ENCODE assay signal across 1 cellular context in the genomic region with DNA sequence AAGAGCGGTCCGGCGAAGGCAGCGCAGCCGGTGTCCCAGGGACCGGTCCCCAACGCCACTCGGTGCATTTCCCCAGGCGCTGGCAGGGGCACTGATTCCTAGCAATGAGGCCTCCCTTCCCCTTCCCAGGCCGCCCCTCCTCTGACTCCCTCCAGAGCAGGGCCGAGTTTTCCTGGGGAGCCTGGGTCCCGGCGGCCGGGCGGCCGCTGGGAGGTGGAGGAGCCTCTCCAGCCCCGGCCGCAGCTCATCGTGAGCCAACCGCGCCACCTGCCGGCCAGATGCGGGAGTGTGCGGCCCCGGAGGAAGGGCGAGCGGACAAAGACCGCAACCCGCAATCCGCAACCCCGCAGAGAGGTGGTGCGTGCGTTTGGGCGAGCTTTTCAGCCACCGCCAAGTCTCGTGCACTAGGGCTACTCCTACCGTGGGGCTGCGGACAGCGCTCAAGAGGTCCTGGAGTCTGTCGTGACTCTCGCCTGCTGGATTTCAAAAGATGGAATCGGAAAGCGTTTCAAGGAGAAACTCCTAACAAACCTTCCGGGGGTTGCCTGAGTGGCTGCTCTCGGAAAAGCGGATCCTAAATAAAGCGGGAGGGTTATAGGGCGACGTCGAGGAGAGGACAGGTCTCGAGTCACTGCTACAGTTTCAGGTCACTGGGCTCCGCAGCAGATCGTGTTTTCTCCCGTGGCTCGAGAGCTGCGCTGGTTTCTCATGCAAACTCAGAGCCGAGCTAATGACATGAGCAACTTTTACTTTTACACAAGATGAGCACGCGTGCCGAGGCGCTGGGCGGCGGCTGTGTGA.
A peak's percentile ranks its signal among the peaks of the same experiment; 100 is the strongest.
TF ChIP-seq lines count a peak whose summit lies in the region.

No MANE protein-coding gene starts in this region.

TF ChIP-seq in WTC11, 78 proteins besides CTCF, POLR2A, EP300 and RAD21 (continued from another document and continues in another):
- TF ChIP-seq, protein P1, sequence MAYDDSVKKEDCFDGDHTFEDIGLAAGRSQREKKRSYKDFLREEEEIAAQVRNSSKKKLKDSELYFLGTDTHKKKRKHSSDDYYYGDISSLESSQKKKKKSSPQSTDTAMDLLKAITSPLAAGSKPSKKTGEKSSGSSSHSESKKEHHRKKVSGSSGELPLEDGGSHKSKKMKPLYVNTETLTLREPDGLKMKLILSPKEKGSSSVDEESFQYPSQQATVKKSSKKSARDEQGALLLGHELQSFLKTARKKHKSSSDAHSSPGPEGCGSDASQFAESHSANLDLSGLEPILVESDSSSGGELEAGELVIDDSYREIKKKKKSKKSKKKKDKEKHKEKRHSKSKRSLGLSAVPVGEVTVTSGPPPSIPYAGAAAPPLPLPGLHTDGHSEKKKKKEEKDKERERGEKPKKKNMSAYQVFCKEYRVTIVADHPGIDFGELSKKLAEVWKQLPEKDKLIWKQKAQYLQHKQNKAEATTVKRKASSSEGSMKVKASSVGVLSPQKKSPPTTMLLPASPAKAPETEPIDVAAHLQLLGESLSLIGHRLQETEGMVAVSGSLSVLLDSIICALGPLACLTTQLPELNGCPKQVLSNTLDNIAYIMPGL (CRISPR knock-in tag; IDR thresholded peaks at IDR 0.05), result peak; percentile 93; the same call in 1 of the 2 replicates
- TF ChIP-seq ZNF138 (CRISPR knock-in tag; conservative IDR thresholded peaks at IDR 0.05), result no peak
- no peak for TF ChIP-seq TP53 (CRISPR knock-in tag; IDR thresholded peaks at IDR 0.05)
- TF ChIP-seq MYBL2 (CRISPR knock-in tag; IDR thresholded peaks at IDR 0.05), result no peak
- TF ChIP-seq, protein P2, sequence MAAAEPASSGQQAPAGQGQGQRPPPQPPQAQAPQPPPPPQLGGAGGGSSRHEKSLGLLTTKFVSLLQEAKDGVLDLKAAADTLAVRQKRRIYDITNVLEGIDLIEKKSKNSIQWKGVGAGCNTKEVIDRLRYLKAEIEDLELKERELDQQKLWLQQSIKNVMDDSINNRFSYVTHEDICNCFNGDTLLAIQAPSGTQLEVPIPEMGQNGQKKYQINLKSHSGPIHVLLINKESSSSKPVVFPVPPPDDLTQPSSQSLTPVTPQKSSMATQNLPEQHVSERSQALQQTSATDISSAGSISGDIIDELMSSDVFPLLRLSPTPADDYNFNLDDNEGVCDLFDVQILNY (CRISPR knock-in tag; IDR thresholded peaks at IDR 0.05), result no peak
- no peak for TF ChIP-seq JAZF1 (CRISPR knock-in tag; IDR thresholded peaks at IDR 0.05)
- no peak for TF ChIP-seq ZNF416 (CRISPR knock-in tag; IDR thresholded peaks at IDR 0.05)
- no peak for TF ChIP-seq ESRRA (CRISPR knock-in tag; IDR thresholded peaks at IDR 0.05; ENCODE audit: borderline replicate concordance)
- no peak for TF ChIP-seq RELA (CRISPR knock-in tag; IDR thresholded peaks at IDR 0.05; ENCODE audit: borderline replicate concordance)
- TF ChIP-seq, protein P3, sequence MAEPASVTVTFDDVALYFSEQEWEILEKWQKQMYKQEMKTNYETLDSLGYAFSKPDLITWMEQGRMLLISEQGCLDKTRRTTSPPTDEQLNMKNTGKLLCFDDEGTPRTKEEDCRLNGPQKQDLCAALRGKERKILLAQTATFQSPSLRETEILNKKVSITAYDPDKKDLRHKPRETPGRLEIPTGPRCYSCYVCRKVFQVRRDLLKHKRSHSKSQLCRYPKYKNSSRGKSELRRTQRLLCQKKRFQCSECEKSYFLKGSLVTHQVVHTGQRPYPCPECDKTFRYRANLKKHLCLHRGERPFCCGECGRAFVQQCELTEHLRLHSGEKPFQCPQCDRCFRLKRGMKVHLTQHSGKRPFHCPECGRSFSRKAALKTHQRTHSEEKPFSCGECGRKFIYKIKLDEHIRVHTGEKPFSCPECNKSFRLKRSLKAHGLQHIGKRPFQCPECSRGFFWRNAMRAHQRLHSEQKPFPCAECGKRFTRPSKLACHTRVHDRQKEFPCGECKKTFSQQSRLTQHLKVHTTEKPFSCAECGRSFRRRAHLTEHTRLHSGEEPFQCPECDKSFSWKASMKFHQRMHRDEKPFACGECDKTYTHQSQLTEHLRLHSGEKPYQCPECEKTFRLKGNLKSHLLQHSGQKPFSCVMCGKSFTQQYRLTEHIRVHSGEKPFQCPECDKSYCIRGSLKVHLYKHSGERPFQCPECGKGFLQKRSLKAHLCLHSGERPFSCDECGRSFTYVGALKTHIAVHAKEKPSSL (CRISPR knock-in tag; conservative IDR thresholded peaks at IDR 0.05), result no peak
- TF ChIP-seq, protein P4, sequence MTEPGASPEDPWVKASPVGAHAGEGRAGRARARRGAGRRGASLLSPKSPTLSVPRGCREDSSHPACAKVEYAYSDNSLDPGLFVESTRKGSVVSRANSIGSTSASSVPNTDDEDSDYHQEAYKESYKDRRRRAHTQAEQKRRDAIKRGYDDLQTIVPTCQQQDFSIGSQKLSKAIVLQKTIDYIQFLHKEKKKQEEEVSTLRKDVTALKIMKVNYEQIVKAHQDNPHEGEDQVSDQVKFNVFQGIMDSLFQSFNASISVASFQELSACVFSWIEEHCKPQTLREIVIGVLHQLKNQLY (CRISPR knock-in tag; IDR thresholded peaks at IDR 0.05), result no peak
- TF ChIP-seq ELF4 (CRISPR knock-in tag; IDR thresholded peaks at IDR 0.05; ENCODE audit: low read depth), result no peak
- TF ChIP-seq, protein P5, sequence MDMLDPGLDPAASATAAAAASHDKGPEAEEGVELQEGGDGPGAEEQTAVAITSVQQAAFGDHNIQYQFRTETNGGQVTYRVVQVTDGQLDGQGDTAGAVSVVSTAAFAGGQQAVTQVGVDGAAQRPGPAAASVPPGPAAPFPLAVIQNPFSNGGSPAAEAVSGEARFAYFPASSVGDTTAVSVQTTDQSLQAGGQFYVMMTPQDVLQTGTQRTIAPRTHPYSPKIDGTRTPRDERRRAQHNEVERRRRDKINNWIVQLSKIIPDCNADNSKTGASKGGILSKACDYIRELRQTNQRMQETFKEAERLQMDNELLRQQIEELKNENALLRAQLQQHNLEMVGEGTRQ (CRISPR knock-in tag; IDR thresholded peaks at IDR 0.05), result peak; percentile 22; the same call in 1 of the 2 replicates
- TF ChIP-seq, protein P6, sequence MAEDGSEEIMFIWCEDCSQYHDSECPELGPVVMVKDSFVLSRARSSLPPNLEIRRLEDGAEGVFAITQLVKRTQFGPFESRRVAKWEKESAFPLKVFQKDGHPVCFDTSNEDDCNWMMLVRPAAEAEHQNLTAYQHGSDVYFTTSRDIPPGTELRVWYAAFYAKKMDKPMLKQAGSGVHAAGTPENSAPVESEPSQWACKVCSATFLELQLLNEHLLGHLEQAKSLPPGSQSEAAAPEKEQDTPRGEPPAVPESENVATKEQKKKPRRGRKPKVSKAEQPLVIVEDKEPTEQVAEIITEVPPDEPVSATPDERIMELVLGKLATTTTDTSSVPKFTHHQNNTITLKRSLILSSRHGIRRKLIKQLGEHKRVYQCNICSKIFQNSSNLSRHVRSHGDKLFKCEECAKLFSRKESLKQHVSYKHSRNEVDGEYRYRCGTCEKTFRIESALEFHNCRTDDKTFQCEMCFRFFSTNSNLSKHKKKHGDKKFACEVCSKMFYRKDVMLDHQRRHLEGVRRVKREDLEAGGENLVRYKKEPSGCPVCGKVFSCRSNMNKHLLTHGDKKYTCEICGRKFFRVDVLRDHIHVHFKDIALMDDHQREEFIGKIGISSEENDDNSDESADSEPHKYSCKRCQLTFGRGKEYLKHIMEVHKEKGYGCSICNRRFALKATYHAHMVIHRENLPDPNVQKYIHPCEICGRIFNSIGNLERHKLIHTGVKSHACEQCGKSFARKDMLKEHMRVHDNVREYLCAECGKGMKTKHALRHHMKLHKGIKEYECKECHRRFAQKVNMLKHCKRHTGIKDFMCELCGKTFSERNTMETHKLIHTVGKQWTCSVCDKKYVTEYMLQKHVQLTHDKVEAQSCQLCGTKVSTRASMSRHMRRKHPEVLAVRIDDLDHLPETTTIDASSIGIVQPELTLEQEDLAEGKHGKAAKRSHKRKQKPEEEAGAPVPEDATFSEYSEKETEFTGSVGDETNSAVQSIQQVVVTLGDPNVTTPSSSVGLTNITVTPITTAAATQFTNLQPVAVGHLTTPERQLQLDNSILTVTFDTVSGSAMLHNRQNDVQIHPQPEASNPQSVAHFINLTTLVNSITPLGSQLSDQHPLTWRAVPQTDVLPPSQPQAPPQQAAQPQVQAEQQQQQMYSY (CRISPR knock-in tag; IDR thresholded peaks at IDR 0.05), result no peak
- peak; percentile 31; the same call in 1 of the 2 replicates for TF ChIP-seq SP1 (CRISPR knock-in tag; conservative IDR thresholded peaks at IDR 0.05)
- TF ChIP-seq, protein P7, sequence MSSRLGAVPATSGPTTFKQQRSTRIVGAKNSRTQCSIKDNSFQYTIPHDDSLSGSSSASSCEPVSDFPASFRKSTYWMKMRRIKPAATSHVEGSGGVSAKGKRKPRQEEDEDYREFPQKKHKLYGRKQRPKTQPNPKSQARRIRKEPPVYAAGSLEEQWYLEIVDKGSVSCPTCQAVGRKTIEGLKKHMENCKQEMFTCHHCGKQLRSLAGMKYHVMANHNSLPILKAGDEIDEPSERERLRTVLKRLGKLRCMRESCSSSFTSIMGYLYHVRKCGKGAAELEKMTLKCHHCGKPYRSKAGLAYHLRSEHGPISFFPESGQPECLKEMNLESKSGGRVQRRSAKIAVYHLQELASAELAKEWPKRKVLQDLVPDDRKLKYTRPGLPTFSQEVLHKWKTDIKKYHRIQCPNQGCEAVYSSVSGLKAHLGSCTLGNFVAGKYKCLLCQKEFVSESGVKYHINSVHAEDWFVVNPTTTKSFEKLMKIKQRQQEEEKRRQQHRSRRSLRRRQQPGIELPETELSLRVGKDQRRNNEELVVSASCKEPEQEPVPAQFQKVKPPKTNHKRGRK (CRISPR knock-in tag; IDR thresholded peaks at IDR 0.05; ENCODE audit: borderline replicate concordance), result no peak
- TF ChIP-seq, protein P8, sequence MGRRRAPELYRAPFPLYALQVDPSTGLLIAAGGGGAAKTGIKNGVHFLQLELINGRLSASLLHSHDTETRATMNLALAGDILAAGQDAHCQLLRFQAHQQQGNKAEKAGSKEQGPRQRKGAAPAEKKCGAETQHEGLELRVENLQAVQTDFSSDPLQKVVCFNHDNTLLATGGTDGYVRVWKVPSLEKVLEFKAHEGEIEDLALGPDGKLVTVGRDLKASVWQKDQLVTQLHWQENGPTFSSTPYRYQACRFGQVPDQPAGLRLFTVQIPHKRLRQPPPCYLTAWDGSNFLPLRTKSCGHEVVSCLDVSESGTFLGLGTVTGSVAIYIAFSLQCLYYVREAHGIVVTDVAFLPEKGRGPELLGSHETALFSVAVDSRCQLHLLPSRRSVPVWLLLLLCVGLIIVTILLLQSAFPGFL (CRISPR knock-in tag; IDR thresholded peaks at IDR 0.05; ENCODE audit: borderline replicate concordance), result no peak
- TF ChIP-seq FOXP1 (CRISPR knock-in tag; IDR thresholded peaks at IDR 0.05; ENCODE audit: borderline replicate concordance), result 0 out of 2 replicates have a peak, but pooled peaks have one; percentile 24
- no peak for TF ChIP-seq NFE2L1 (CRISPR knock-in tag; IDR thresholded peaks at IDR 0.05)
- no peak; the same call in 1 of the 2 replicates for TF ChIP-seq CREM (CRISPR knock-in tag; IDR thresholded peaks at IDR 0.05)
- peak; percentile 63; the same call in 1 of the 2 replicates for TF ChIP-seq ETV6 (CRISPR knock-in tag; IDR thresholded peaks at IDR 0.05)
- TF ChIP-seq SMAD3 (CRISPR knock-in tag; IDR thresholded peaks at IDR 0.05; ENCODE audit: borderline replicate concordance), result no peak; the same call in 1 of the 2 replicates
- TF ChIP-seq NR2C2 (CRISPR knock-in tag; IDR thresholded peaks at IDR 0.05), result no peak
- TF ChIP-seq, protein P9, sequence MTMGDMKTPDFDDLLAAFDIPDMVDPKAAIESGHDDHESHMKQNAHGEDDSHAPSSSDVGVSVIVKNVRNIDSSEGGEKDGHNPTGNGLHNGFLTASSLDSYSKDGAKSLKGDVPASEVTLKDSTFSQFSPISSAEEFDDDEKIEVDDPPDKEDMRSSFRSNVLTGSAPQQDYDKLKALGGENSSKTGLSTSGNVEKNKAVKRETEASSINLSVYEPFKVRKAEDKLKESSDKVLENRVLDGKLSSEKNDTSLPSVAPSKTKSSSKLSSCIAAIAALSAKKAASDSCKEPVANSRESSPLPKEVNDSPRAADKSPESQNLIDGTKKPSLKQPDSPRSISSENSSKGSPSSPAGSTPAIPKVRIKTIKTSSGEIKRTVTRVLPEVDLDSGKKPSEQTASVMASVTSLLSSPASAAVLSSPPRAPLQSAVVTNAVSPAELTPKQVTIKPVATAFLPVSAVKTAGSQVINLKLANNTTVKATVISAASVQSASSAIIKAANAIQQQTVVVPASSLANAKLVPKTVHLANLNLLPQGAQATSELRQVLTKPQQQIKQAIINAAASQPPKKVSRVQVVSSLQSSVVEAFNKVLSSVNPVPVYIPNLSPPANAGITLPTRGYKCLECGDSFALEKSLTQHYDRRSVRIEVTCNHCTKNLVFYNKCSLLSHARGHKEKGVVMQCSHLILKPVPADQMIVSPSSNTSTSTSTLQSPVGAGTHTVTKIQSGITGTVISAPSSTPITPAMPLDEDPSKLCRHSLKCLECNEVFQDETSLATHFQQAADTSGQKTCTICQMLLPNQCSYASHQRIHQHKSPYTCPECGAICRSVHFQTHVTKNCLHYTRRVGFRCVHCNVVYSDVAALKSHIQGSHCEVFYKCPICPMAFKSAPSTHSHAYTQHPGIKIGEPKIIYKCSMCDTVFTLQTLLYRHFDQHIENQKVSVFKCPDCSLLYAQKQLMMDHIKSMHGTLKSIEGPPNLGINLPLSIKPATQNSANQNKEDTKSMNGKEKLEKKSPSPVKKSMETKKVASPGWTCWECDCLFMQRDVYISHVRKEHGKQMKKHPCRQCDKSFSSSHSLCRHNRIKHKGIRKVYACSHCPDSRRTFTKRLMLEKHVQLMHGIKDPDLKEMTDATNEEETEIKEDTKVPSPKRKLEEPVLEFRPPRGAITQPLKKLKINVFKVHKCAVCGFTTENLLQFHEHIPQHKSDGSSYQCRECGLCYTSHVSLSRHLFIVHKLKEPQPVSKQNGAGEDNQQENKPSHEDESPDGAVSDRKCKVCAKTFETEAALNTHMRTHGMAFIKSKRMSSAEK (CRISPR knock-in tag; IDR thresholded peaks at IDR 0.05; ENCODE audit: borderline replicate concordance), result no peak
- no peak for TF ChIP-seq EMX1 (CRISPR knock-in tag; IDR thresholded peaks at IDR 0.05)
- no peak for TF ChIP-seq PRRX2 (CRISPR knock-in tag; IDR thresholded peaks at IDR 0.05)
- TF ChIP-seq TCF7 (CRISPR knock-in tag; IDR thresholded peaks at IDR 0.05; ENCODE audit: low read depth), result no peak
- peak; percentile 57 for TF ChIP-seq MAX (CRISPR knock-in tag; IDR thresholded peaks at IDR 0.05)
- no peak for TF ChIP-seq ZNF263 (CRISPR knock-in tag; IDR thresholded peaks at IDR 0.05; ENCODE audit: low read depth)
- TF ChIP-seq CREB1 (CRISPR knock-in tag; IDR thresholded peaks at IDR 0.05), result peak; percentile 32; the same call in 1 of the 2 replicates
- TF ChIP-seq FOXK1 (CRISPR knock-in tag; IDR thresholded peaks at IDR 0.05), result no peak
- TF ChIP-seq CBFB (CRISPR knock-in tag; IDR thresholded peaks at IDR 0.05; ENCODE audit: low read depth), result no peak; the same call in 1 of the 2 replicates
- TF ChIP-seq ZNF423 (CRISPR knock-in tag; IDR thresholded peaks at IDR 0.05), result 0 out of 2 replicates have a peak, but pooled peaks have one; percentile 33
- TF ChIP-seq IRF2 (CRISPR knock-in tag; IDR thresholded peaks at IDR 0.05; ENCODE audit: borderline replicate concordance, low read depth), result no peak
- no peak for TF ChIP-seq ZNF671 (CRISPR knock-in tag; IDR thresholded peaks at IDR 0.05)
- TF ChIP-seq, protein P10, sequence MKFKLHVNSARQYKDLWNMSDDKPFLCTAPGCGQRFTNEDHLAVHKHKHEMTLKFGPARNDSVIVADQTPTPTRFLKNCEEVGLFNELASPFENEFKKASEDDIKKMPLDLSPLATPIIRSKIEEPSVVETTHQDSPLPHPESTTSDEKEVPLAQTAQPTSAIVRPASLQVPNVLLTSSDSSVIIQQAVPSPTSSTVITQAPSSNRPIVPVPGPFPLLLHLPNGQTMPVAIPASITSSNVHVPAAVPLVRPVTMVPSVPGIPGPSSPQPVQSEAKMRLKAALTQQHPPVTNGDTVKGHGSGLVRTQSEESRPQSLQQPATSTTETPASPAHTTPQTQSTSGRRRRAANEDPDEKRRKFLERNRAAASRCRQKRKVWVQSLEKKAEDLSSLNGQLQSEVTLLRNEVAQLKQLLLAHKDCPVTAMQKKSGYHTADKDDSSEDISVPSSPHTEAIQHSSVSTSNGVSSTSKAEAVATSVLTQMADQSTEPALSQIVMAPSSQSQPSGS (CRISPR knock-in tag; IDR thresholded peaks at IDR 0.05; ENCODE audit: borderline replicate concordance, low read depth), result no peak
